ENCODE assay signal across 17 cellular contexts in genomic region chr20:48180039-48180438, GRCh38.
DNase-seq lines count a peak whose midpoint lies in the region; ATAC-seq and TF ChIP-seq lines count a peak whose summit lies in the region.
"Had no signal": no experiment of that assay in that cellular context is flagged by ENCODE, and none has a peak within 500 bp of the region (broad histone marks: within the 10 kb centered on the region; RNA-seq: fewer than 3 reads in every experiment).

No MANE protein-coding gene starts in this region.

- H3K27ac ChIP-seq in GM23248, result no peak overlapping the region
- H3K27ac ChIP-seq in RWPE2 (ENCODE audit: poor library complexity, severe bottlenecking), result peak overlapping the region; percentile 45
- H3K27ac ChIP-seq in neuronal stem cell (replicated peaks; ENCODE audit: low read length), result no peak overlapping the region
- H3K27ac ChIP-seq: vagina had no signal

- no peak overlapping the region for H3K18ac ChIP-seq in neuronal stem cell (ENCODE audit: low read length)

- H3K9ac ChIP-seq in GM23248 (no peak overlapping the region), neuronal stem cell (ENCODE audit: low read depth, low read length, poor library complexity) (no peak overlapping the region)

- H3K9me3 ChIP-seq in GM23248 (ENCODE audit: low read depth) (no peaks in the 10 kb centered on the region), RWPE2 (ENCODE audit: severe bottlenecking) (no peaks in the 10 kb centered on the region), neuronal stem cell (replicated peaks in 1 of 2; ENCODE audit: control insufficient read depth in 2 of 2, insufficient read depth in 1 of 2, low read depth in 1 of 2, low read length in 2 of 2) (peaks cover 0 to 5% of the 10 kb centered on the region in 2 donors)
- H3K9me3 ChIP-seq: vagina had no signal

- in situ Hi-C loops in GM23248 (cut with MboI), result no loop called here

- no peak overlapping the region for H2BK12ac ChIP-seq in neuronal stem cell (ENCODE audit: low read length)

- H2AK5ac ChIP-seq in neuronal stem cell (ENCODE audit: low read depth, low read length), result no peak overlapping the region

- H3K79me2 ChIP-seq in GM23248 (ENCODE audit: insufficient read depth), result no peaks in the 10 kb centered on the region

- H3K4me2 ChIP-seq in GM23248 (ENCODE audit: unreplicated experiment) (no peak overlapping the region), neuronal stem cell (ENCODE audit: insufficient read depth, low read length, poor library complexity, severe bottlenecking) (no peak overlapping the region)
- H3K4me2 ChIP-seq: GM23338 had no signal

- H2AFZ ChIP-seq in GM23248 (no peak overlapping the region), neuronal stem cell (ENCODE audit: low read length) (no peak overlapping the region)
- H2AFZ ChIP-seq: GM23338 had no signal

- TF ChIP-seq CTCF in RWPE2 (IDR thresholded peaks at IDR 0.05; ENCODE audit: poor library complexity, severe bottlenecking) (no peak), fibroblast of mammary gland (conservative IDR thresholded peaks at IDR 0.05; ENCODE audit: control insufficient read depth, insufficient read depth, low read depth, low read length) (no peak)

- no peaks in the 10 kb centered on the region for H4K20me1 ChIP-seq in GM23248 (ENCODE audit: insufficient read depth)

- H2BK120ac ChIP-seq in neuronal stem cell (ENCODE audit: low read depth, low read length), result no peak overlapping the region

- no peak overlapping the region for H4K8ac ChIP-seq in neuronal stem cell (ENCODE audit: low read depth, low read length)

- H3K36me3 ChIP-seq in GM23248 (ENCODE audit: low read depth) (no peaks in the 10 kb centered on the region), RWPE2 (ENCODE audit: low read depth) (no peaks in the 10 kb centered on the region), neuronal stem cell (replicated peaks in 1 of 2; ENCODE audit: control insufficient read depth in 2 of 2, insufficient read depth in 2 of 2, low read length in 2 of 2) (no peaks in the 10 kb centered on the region)
- H3K36me3 ChIP-seq: vagina had no signal

- H2BK5ac ChIP-seq in neuronal stem cell (ENCODE audit: low read length), result no peak overlapping the region

- no peak overlapping the region for H2BK15ac ChIP-seq in neuronal stem cell (ENCODE audit: low read length)

- H3K4me3 ChIP-seq in GM23248 (no peak overlapping the region), RWPE2 (ENCODE audit: severe bottlenecking) (no peak overlapping the region), fibroblast of mammary gland (ENCODE audit: control insufficient read depth, low read depth, low read length) (no peak overlapping the region), neuronal stem cell (ENCODE audit: low read length in 2 of 2) (no peak overlapping the region)
- H3K4me3 ChIP-seq: GM23338, vagina had no signal

- no peak overlapping the region for H4K91ac ChIP-seq in neuronal stem cell (ENCODE audit: low read depth, low read length, poor library complexity)

- no peaks in the 10 kb centered on the region for H3K9me2 ChIP-seq in GM23248 (ENCODE audit: insufficient read depth)

- no peak overlapping the region for H3K4ac ChIP-seq in neuronal stem cell (ENCODE audit: low read length)

- 4 to 5% methylated on average over 4 of the region's 4 CpGs for WGBS in GM23248 (ENCODE audit: low coverage in 1 of 2, low lambda C conversion rate in 2 of 2, missing lambda C conversion rate in 2 of 2), 2 experiments
- WGBS in neuronal stem cell (ENCODE audit: extremely low coverage in 2 of 2, insufficient read length in 2 of 2, insufficient replicate concordance in 1 of 2), 2 donors, result no CpG with 5 or more reads among the region's 4 CpGs

- peak; percentile 88 for ATAC-seq in RWPE2 (ENCODE audit: low read depth)
- no peak for ATAC-seq in GM18873 (IDR thresholded peaks at IDR 0.05; ENCODE audit: low FRiP score, unreplicated experiment)
- ATAC-seq: activated T-cell treated with anti-CD3 and anti-CD28 coated beads, Interleukin-2, amount 50 U/mL, for 72 hours; GM23338; Panc1 had no signal

- no peak overlapping the region for H3K14ac ChIP-seq in neuronal stem cell (ENCODE audit: low read length)

- no peak overlapping the region for H3K23ac ChIP-seq in neuronal stem cell (ENCODE audit: low read depth, low read length, poor library complexity)

- H3F3A ChIP-seq in GM23248 (ENCODE audit: insufficient read depth), result no peaks in the 10 kb centered on the region

- H3K27me3 ChIP-seq in GM23248 (replicated peaks; ENCODE audit: insufficient read depth) (no peaks in the 10 kb centered on the region; the same call in 1 of the 2 replicates), RWPE2 (ENCODE audit: insufficient read depth, poor library complexity, severe bottlenecking) (no peaks in the 10 kb centered on the region), neuronal stem cell (ENCODE audit: control insufficient read depth in 3 of 3, insufficient read depth in 3 of 3, low read depth in 1 of 3, low read length in 3 of 3) (no peaks in the 10 kb centered on the region)
- H3K27me3 ChIP-seq: vagina had no signal

- no peaks in the 10 kb centered on the region for H3K4me1 ChIP-seq in GM23248 (ENCODE audit: insufficient read depth)
- H3K4me1 ChIP-seq in RWPE2 (ENCODE audit: insufficient read depth, poor library complexity, severe bottlenecking), result peaks cover 20% of the 10 kb centered on the region
- H3K4me1 ChIP-seq in neuronal stem cell (ENCODE audit: control insufficient read depth in 2 of 2, insufficient read depth in 1 of 2, low read depth in 1 of 2, low read length in 2 of 2), result peaks cover 8 to 13% of the 10 kb centered on the region in 2 donors

- H3K79me1 ChIP-seq in neuronal stem cell (ENCODE audit: low read depth, low read length), result no peaks in the 10 kb centered on the region

- DNase-seq in A172 (ENCODE audit: low spot score), result peak; percentile 73
- peak; percentile 38 for DNase-seq in GM23248
- DNase-seq in RWPE2 (ENCODE audit: low spot score), result no peak
- peak; percentile 22 for DNase-seq in fibroblast of mammary gland (ENCODE audit: low read depth)
- no peak for DNase-seq in neuronal stem cell (ENCODE audit: low spot score)
- no peak for DNase-seq in GM19240 (ENCODE audit: insufficient read length, low spot score)
- no peak for DNase-seq in D341Med (ENCODE audit: low spot score)
- DNase-seq: activated CD4-positive, alpha-beta memory T cell treated with anti-CD3 and anti-CD28 coated beads for 36 hours; activated T-cell treated with anti-CD3 and anti-CD28 coated beads, Interleukin-2, amount 50 U/mL, for 72 hours; GF-D8; mesendoderm; NCI-H526; SW 1271 had no signal

Comparison
In these comparisons a context has a peak if more than half of its experiments do, and no peak if none do; other contexts are left out.
1. DNase-seq: peak in A172 (single experiment), GM23248 (single experiment) and fibroblast of mammary gland (single experiment); none in RWPE2 (single experiment), neuronal stem cell (single experiment), GM19240 (single experiment) and D341Med (single experiment).